In the genomic region with DNA sequence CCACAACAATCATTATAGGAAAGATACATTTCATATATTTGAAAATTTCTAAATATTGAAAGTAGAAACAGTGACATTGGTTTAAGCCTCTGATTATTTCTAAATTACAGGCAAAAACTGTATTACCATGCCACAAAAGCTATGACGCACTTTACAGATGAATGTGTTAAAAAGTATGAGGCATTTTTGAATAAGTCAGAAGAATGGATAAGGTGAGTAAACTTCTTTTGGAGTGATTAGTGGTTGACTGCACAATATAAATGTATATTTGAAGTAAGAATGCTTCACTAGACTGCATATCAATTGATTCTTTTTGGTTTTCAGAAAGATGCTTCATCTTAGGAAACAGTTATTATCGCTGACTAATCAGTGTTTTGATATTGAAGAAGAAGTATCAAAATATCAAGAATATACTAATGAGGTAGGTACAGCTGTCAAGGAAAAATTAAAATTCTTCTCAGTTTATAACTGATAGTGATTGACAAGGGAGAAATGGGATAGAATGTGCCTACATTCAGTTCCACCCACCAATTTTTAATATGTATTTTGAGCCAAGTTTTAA, we compare ENCODE assay signal across 30 cellular contexts.
"Had no signal": no experiment of that assay in that cellular context is flagged by ENCODE, and none has a peak within 500 bp of the region (broad histone marks: within the 10 kb centered on the region; RNA-seq: fewer than 3 reads in every experiment).

No MANE protein-coding gene starts in this region.

- DNase-seq: immature natural killer cell; kidney; left colon; left lung; lower lobe of right lung; mammary epithelial cell; mesenchymal stem cell; naive thymus-derived CD8-positive, alpha-beta T cell; nucleus accumbens; pancreas; posterior cingulate gyrus; retina; right cardiac atrium; sigmoid colon; stimulated activated CD4-positive, alpha-beta T cell treated with anti-CD3 and anti-CD28 coated beads, Interleukin-1b, Interleukin-23, amount 100 ng/mL, for 48 hours; stimulated activated CD4-positive, alpha-beta T cell treated with anti-CD3 and anti-CD28 coated beads, Interleukin-2, amount 100 ng/mL, for 48 hours; stimulated activated CD4-positive, alpha-beta T cell treated with anti-CD3 and anti-CD28 coated beads, Interleukin-4, amount 100 ng/mL, for 4 hours; stimulated activated CD8-positive, alpha-beta memory T cell treated with anti-CD3 and anti-CD28 coated beads, Interleukin-4, amount 100 ng/mL, for 48 hours; stimulated activated naive B cell treated with anti-CD40 and anti-IgM and Interleukin-4, amounts not matched to agents 10 μg/mL and 1 μg/mL and 100 μg/mL, for 72 hours; stimulated activated naive CD8-positive, alpha-beta T cell treated with anti-CD3 and anti-CD28 coated beads, Interleukin-15, Interleukin-2, amounts not matched to agents 100 U/mL and 50 U/mL, for 24 hours; stomach; testis; thyroid gland; transverse colon; upper lobe of left lung had no signal

- H3K4me1 ChIP-seq: lower lobe of right lung, pancreas, prostate gland, sigmoid colon, stomach, testis, thyroid gland, transverse colon, vagina had no signal

- H3K4me1 Mint-ChIP-seq: nephron, neural crest cell had no signal

- H3K27ac Mint-ChIP-seq: naive thymus-derived CD8-positive, alpha-beta T cell; nephron; stimulated activated naive B cell treated with anti-CD40 and anti-IgM and Interleukin-4, amounts not matched to agents 10 μg/mL and 1 μg/mL and 100 μg/mL, for 72 hours had no signal

- H3K4me3 Mint-ChIP-seq: immature natural killer cell; naive thymus-derived CD8-positive, alpha-beta T cell; nephron; neural crest cell; stimulated activated naive B cell treated with anti-CD40 and anti-IgM and Interleukin-4, amounts not matched to agents 10 μg/mL and 1 μg/mL and 100 μg/mL, for 72 hours had no signal

- H3K9me3 ChIP-seq: left lung, lower lobe of right lung, pancreas, prostate gland, sigmoid colon, stomach, testis, thyroid gland, transverse colon, upper lobe of left lung, vagina had no signal

- H3K27me3 ChIP-seq: left lung, pancreas, sigmoid colon, stomach, testis, thyroid gland, transverse colon, upper lobe of left lung, vagina had no signal

- H3K27ac ChIP-seq: left lung, lower lobe of right lung, pancreas, prostate gland, sigmoid colon, stomach, testis, thyroid gland, transverse colon, upper lobe of left lung, vagina had no signal

- H3K27me3 Mint-ChIP-seq: naive thymus-derived CD8-positive, alpha-beta T cell; stimulated activated naive B cell treated with anti-CD40 and anti-IgM and Interleukin-4, amounts not matched to agents 10 μg/mL and 1 μg/mL and 100 μg/mL, for 72 hours had no signal

- H3K4me2 ChIP-seq: smooth muscle cell had no signal

- H3K4me3 ChIP-seq: left lung, lower lobe of right lung, pancreas, prostate gland, sigmoid colon, smooth muscle cell, stomach, testis, thyroid gland, transverse colon, upper lobe of left lung, vagina had no signal

- ATAC-seq: left colon; left lung; lower lobe of right lung; naive thymus-derived CD8-positive, alpha-beta T cell; pancreas; right cardiac atrium; stimulated activated naive B cell treated with anti-CD40 and anti-IgM and Interleukin-4, amounts not matched to agents 10 μg/mL and 1 μg/mL and 100 μg/mL, for 72 hours; stimulated activated naive CD8-positive, alpha-beta T cell treated with anti-CD3 and anti-CD28 coated beads, Interleukin-15, Interleukin-2, amounts not matched to agents 100 U/mL and 50 U/mL, for 24 hours had no signal

- H3K9me3 Mint-ChIP-seq: immature natural killer cell; naive thymus-derived CD8-positive, alpha-beta T cell; nephron; neural crest cell; stimulated activated naive B cell treated with anti-CD40 and anti-IgM and Interleukin-4, amounts not matched to agents 10 μg/mL and 1 μg/mL and 100 μg/mL, for 72 hours had no signal
